17 cellular contexts compared by ENCODE assay signal in genomic region chr4:179467890-179468289, GRCh38.
DNase-seq lines count a peak whose midpoint lies in the region; ATAC-seq and TF ChIP-seq lines count a peak whose summit lies in the region.
"Had no signal": no experiment of that assay in that cellular context is flagged by ENCODE, and none has a peak within 500 bp of the region (broad histone marks: within the 10 kb centered on the region; RNA-seq: fewer than 3 reads in every experiment).

No MANE protein-coding gene starts in this region.

- H3K79me2 ChIP-seq in MM.1S (ENCODE audit: low read length) = no peaks in the 10 kb centered on the region

- H2BK5ac ChIP-seq in neuronal stem cell (ENCODE audit: low read length) = no peak overlapping the region

- H2BK15ac ChIP-seq in neuronal stem cell (ENCODE audit: low read length) = no peak overlapping the region

- no peaks in the 10 kb centered on the region for H3K36me3 Mint-ChIP-seq in WTC11
- H3K36me3 Mint-ChIP-seq: CD4-positive, CD25-positive, alpha-beta regulatory T cell; CD8-positive, alpha-beta memory T cell had no signal

- H3K4me1 ChIP-seq in MM.1S (ENCODE audit: low read length) (peaks cover 34% of the 10 kb centered on the region), neuronal stem cell (ENCODE audit: control insufficient read depth in 2 of 2, insufficient read depth in 1 of 2, low read depth in 1 of 2, low read length in 2 of 2) (peaks cover 0 to 17% of the 10 kb centered on the region in 2 donors)
- H3K4me1 ChIP-seq: BE2C had no signal

- no peaks in the 10 kb centered on the region for H3K79me1 ChIP-seq in neuronal stem cell (ENCODE audit: low read depth, low read length)

- no peaks in the 10 kb centered on the region for H3K36me3 ChIP-seq in MM.1S (replicated peaks; ENCODE audit: insufficient read depth, low read length)
- no peaks in the 10 kb centered on the region for H3K36me3 ChIP-seq in neuronal stem cell (replicated peaks in 1 of 2; ENCODE audit: control insufficient read depth in 2 of 2, insufficient read depth in 2 of 2, low read length in 2 of 2)
- H3K36me3 ChIP-seq: BE2C, HAP-1 had no signal

- no peaks in the 10 kb centered on the region for H3F3A ChIP-seq in MM.1S (ENCODE audit: insufficient read depth, low read length)

- H2BK120ac ChIP-seq in neuronal stem cell (ENCODE audit: low read depth, low read length) = no peak overlapping the region

- WGBS in neuronal stem cell (ENCODE audit: extremely low coverage in 2 of 2, insufficient read length in 2 of 2, insufficient replicate concordance in 1 of 2), 2 donors = no CpG with 5 or more reads among the region's 1 CpG

- H3K27me3 ChIP-seq in MM.1S (replicated peaks; ENCODE audit: insufficient read depth, low read length) (no peaks in the 10 kb centered on the region), neuronal stem cell (ENCODE audit: control insufficient read depth in 3 of 3, insufficient read depth in 3 of 3, low read depth in 1 of 3, low read length in 3 of 3) (no peaks in the 10 kb centered on the region)
- H3K27me3 ChIP-seq: BE2C had no signal

- no peak overlapping the region for H3K14ac ChIP-seq in neuronal stem cell (ENCODE audit: low read length)

- H3K18ac ChIP-seq in neuronal stem cell (ENCODE audit: low read length) = no peak overlapping the region

- H3K4me1 Mint-ChIP-seq in WTC11 = peaks cover 50% of the 10 kb centered on the region
- H3K4me1 Mint-ChIP-seq: CD4-positive, CD25-positive, alpha-beta regulatory T cell; CD8-positive, alpha-beta memory T cell had no signal

- H3K27ac ChIP-seq in MM.1S (ENCODE audit: low read length) (peak overlapping the region; percentile 6; the same call in 1 of the 2 replicates), neuronal stem cell (replicated peaks; ENCODE audit: low read length) (no peak overlapping the region)
- H3K27ac ChIP-seq: HL-60 had no signal

- H4K8ac ChIP-seq in neuronal stem cell (ENCODE audit: low read depth, low read length) = no peak overlapping the region

- H2AFZ ChIP-seq in MM.1S (ENCODE audit: low read length) (no peak overlapping the region), neuronal stem cell (ENCODE audit: low read length) (peak overlapping the region; percentile 48)

- no peak overlapping the region for H2BK12ac ChIP-seq in neuronal stem cell (ENCODE audit: low read length)

- H3K4me3 ChIP-seq in MM.1S (ENCODE audit: low read length) = no peak overlapping the region
- no peak overlapping the region for H3K4me3 ChIP-seq in neuronal stem cell (ENCODE audit: low read length in 2 of 2)
- H3K4me3 ChIP-seq: HAP-1 had no signal

- H4K20me1 ChIP-seq in MM.1S (ENCODE audit: insufficient read depth, low read length) = no peaks in the 10 kb centered on the region

- POLR2A ChIA-PET in WTC11 (lab: Charles Lee) = no interaction called here

- H3K4me3 Mint-ChIP-seq in WTC11 = no peak overlapping the region
- H3K4me3 Mint-ChIP-seq: CD4-positive, CD25-positive, alpha-beta regulatory T cell; CD8-positive, alpha-beta memory T cell had no signal

- CTCF ChIA-PET in WTC11 (lab: Charles Lee) = no interaction called here

- H2AK5ac ChIP-seq in neuronal stem cell (ENCODE audit: low read depth, low read length) = no peak overlapping the region

- peak; percentile 68 for DNase-seq in MM.1S
- no peak for DNase-seq in WTC11 (ENCODE audit: low spot score)
- DNase-seq in kidney tubule cell (ENCODE audit: low spot score) = peak; percentile 1
- no peak for DNase-seq in neuronal stem cell (ENCODE audit: low spot score)
- no peak for DNase-seq in DMS153 treated with DMSO at 0.1 percent for 48 hours (lab: John Stamatoyannopoulos, UW; ENCODE audit: unreplicated experiment)
- DNase-seq in DMS79 treated with DMSO at 0.1 percent for 48 hours (lab: John Stamatoyannopoulos, UW) = no peak
- DNase-seq in NCI-H1092 (lab: John Stamatoyannopoulos, UW) = no peak
- no peak for DNase-seq in midbrain (lab: John Stamatoyannopoulos, UW)
- DNase-seq: BE2C; C1 segment of cervical spinal cord; CD4-positive, CD25-positive, alpha-beta regulatory T cell; CD8-positive, alpha-beta memory T cell; COR-L47; DMS 273 treated with DMSO at 0.1 percent for 48 hours; GDM1 had no signal

- H3K23ac ChIP-seq in neuronal stem cell (ENCODE audit: low read depth, low read length, poor library complexity) = no peak overlapping the region

- TF ChIP-seq CTCF in MM.1S (IDR thresholded peaks at IDR 0.05; ENCODE audit: low read length) = no peak
- TF ChIP-seq CTCF in WTC11 (IDR thresholded peaks at IDR 0.05) = no peak

- H3K9me3 ChIP-seq in MM.1S (replicated peaks; ENCODE audit: insufficient read depth, low read length) (no peaks in the 10 kb centered on the region), neuronal stem cell (replicated peaks in 1 of 2; ENCODE audit: control insufficient read depth in 2 of 2, insufficient read depth in 1 of 2, low read depth in 1 of 2, low read length in 2 of 2) (peaks cover 0 to 5% of the 10 kb centered on the region in 2 donors)
- H3K9me3 ChIP-seq: BE2C, HAP-1 had no signal

- no peak overlapping the region for H4K91ac ChIP-seq in neuronal stem cell (ENCODE audit: low read depth, low read length, poor library complexity)

- H3K27ac Mint-ChIP-seq in WTC11 = peak overlapping the region; percentile 31
- H3K27ac Mint-ChIP-seq: CD4-positive, CD25-positive, alpha-beta regulatory T cell; CD8-positive, alpha-beta memory T cell had no signal

- no peak for ATAC-seq in WTC11

- no peaks in the 10 kb centered on the region for H3K9me2 ChIP-seq in MM.1S (replicated peaks; ENCODE audit: insufficient read depth, low read length)

- no peaks in the 10 kb centered on the region for H3K9me3 Mint-ChIP-seq in WTC11

- H3K4ac ChIP-seq in neuronal stem cell (ENCODE audit: low read length) = no peak overlapping the region

- H3K27me3 Mint-ChIP-seq in WTC11 (ENCODE audit: low read depth) = no peaks in the 10 kb centered on the region
- H3K27me3 Mint-ChIP-seq: CD4-positive, CD25-positive, alpha-beta regulatory T cell; CD8-positive, alpha-beta memory T cell had no signal

- no peak overlapping the region for H3K9ac ChIP-seq in MM.1S (ENCODE audit: low read length)
- H3K9ac ChIP-seq in neuronal stem cell (ENCODE audit: low read depth, low read length, poor library complexity) = no peak overlapping the region

- peak overlapping the region; percentile 9; the same call in 1 of the 2 replicates for H3K4me2 ChIP-seq in MM.1S (ENCODE audit: low read depth, low read length)
- H3K4me2 ChIP-seq in neuronal stem cell (ENCODE audit: insufficient read depth, low read length, poor library complexity, severe bottlenecking) = no peak overlapping the region

TF ChIP-seq in WTC11, 78 proteins besides CTCF, POLR2A, EP300 and RAD21:
- TF ChIP-seq USF2 (CRISPR knock-in tag; IDR thresholded peaks at IDR 0.05) = 0 out of 2 replicates have a peak, but pooled peaks have one; percentile 19
- TF ChIP-seq, protein P1, sequence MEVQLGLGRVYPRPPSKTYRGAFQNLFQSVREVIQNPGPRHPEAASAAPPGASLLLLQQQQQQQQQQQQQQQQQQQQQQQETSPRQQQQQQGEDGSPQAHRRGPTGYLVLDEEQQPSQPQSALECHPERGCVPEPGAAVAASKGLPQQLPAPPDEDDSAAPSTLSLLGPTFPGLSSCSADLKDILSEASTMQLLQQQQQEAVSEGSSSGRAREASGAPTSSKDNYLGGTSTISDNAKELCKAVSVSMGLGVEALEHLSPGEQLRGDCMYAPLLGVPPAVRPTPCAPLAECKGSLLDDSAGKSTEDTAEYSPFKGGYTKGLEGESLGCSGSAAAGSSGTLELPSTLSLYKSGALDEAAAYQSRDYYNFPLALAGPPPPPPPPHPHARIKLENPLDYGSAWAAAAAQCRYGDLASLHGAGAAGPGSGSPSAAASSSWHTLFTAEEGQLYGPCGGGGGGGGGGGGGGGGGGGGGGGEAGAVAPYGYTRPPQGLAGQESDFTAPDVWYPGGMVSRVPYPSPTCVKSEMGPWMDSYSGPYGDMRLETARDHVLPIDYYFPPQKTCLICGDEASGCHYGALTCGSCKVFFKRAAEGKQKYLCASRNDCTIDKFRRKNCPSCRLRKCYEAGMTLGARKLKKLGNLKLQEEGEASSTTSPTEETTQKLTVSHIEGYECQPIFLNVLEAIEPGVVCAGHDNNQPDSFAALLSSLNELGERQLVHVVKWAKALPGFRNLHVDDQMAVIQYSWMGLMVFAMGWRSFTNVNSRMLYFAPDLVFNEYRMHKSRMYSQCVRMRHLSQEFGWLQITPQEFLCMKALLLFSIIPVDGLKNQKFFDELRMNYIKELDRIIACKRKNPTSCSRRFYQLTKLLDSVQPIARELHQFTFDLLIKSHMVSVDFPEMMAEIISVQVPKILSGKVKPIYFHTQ (CRISPR knock-in tag; IDR thresholded peaks at IDR 0.05) = no peak
TF ChIP-seq in WTC11: peak in this region for 1.

Comparison
In these comparisons a context has a peak if more than half of its experiments do, and no peak if none do; other contexts are left out.
1. DNase-seq: peak in MM.1S (single experiment) and kidney tubule cell (single experiment); none in WTC11 (single experiment), neuronal stem cell (single experiment), DMS153 treated with DMSO at 0.1 percent for 48 hours (single experiment), DMS79 treated with DMSO at 0.1 percent for 48 hours (single experiment), NCI-H1092 (single experiment) and midbrain (single experiment).